9 cellular contexts compared by ENCODE assay signal in genomic region chr18:59067873-59068272, GRCh38.
DNase-seq lines count a peak whose midpoint lies in the region; TF ChIP-seq lines count a peak whose summit lies in the region.
"Had no signal": no experiment of that assay in that cellular context is flagged by ENCODE, and none has a peak within 500 bp of the region (broad histone marks: within the 10 kb centered on the region; RNA-seq: fewer than 3 reads in every experiment).

No MANE protein-coding gene starts in this region.

- H3K4me3 ChIP-seq in GM12865 (ENCODE audit: low read depth, low read length) = no peak overlapping the region

- CTCF ChIA-PET in RWPE1 (lab: Yijun Ruan, JAX) = no interaction called here

- TF ChIP-seq CTCF in AG09319 (IDR thresholded peaks at IDR 0.05; ENCODE audit: low read depth, low read length) (peak; percentile 64), GM12865 (IDR thresholded peaks at IDR 0.05; ENCODE audit: insufficient read depth, low read depth, low read length, missing control alignments) (peak; percentile 33), RWPE1 (conservative IDR thresholded peaks at IDR 0.05; ENCODE audit: low read depth) (peak; percentile 46)

- POLR2A ChIA-PET in RWPE1 (lab: Yijun Ruan, JAX; ENCODE audit: low non-redundant PET) = no interaction called here

- DNase-seq in AG09319 (ENCODE audit: extremely low read depth, low read depth) = no peak
- DNase-seq in GM12865 (ENCODE audit: low read depth) = peak; percentile 23
- DNase-seq in RWPE1 (ENCODE audit: low spot score) = no peak
- DNase-seq in iris pigment epithelial cell (ENCODE audit: low read depth) = peak; percentile 48
- DNase-seq in SW480 (ENCODE audit: low spot score) = no peak
- DNase-seq in activated CD8-positive, alpha-beta memory T cell treated with anti-CD3 and anti-CD28 coated beads, Interleukin-2, amount 50 U/mL, for 4 hours = no peak
- DNase-seq in central memory CD4-positive, alpha-beta T cell = no peak
- no peak for DNase-seq in NCI-H1930 (lab: John Stamatoyannopoulos, UW)

- no peak overlapping the region for H3K27ac ChIP-seq in RWPE1
- H3K27ac ChIP-seq: epithelial cell of prostate had no signal

Comparison
In these comparisons a context has a peak if more than half of its experiments do, and no peak if none do; other contexts are left out.
1. DNase-seq: peak in GM12865 (single experiment) and iris pigment epithelial cell (single experiment); none in AG09319 (single experiment), RWPE1 (single experiment), SW480 (single experiment), activated CD8-positive, alpha-beta memory T cell treated with anti-CD3 and anti-CD28 coated beads, Interleukin-2, amount 50 U/mL, for 4 hours (single experiment), central memory CD4-positive, alpha-beta T cell (single experiment) and NCI-H1930 (0 of 2).
2. Peak in every context shown above with its lines, with median percentiles within 50 percentile points of each other: CTCF ChIP-seq.